1 cellular context compared by ENCODE assay signal in the genomic region with DNA sequence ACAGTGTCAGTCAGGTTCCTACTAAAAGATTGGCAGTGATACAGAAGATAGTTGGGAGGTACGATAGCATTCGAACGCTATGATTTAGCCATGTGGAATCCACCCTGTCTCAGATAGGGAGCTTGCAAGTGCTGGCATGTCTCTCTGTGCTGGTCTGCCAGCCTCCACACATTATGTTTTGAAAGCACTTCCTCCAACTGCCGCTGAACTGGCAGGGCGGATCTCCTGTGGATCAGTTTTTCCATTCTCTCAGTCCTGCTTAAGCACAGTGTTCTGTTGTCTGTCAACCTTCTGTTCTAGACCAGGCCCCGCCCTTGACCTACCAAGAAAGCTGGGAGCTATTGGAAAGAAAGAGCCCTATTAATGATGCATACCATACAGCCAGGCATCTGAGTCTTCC.
TF ChIP-seq lines count a peak whose summit lies in the region.

No MANE protein-coding gene starts in this region.

TF ChIP-seq in IMR-90, 13 proteins besides CTCF, POLR2A, EP300 and RAD21 (continued from another document):
- TF ChIP-seq BHLHE40 (IDR thresholded peaks at IDR 0.05; ENCODE audit: low read depth, low read length) (no peak), MAFK (IDR thresholded peaks at IDR 0.05; ENCODE audit: low read depth, low read length) (no peak)
TF ChIP-seq in IMR-90: peak in this region for 0.
